ENCODE assay signal across 16 cellular contexts in the genomic region with DNA sequence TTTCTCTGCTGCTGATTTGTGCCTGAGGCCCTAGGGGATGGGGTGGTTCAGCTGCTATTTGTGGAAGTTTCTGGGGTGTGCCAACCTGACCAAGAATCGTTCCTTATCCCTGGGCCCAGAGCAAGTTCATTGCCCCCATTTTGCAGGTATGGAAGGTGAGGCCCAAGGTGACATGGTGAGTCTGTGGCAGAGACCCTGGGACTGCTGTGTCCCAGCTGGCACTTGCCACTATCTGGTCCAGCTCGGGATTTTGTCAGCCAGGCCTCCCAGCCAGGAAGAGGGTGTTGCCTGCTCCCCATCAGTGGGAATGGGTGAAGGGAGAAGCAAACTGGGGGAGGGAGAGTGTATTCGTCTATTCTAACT. TPM values are rescaled to one million over a fixed set of nuclear protein-coding genes. Genes with fewer than 3 reads are reported as not detected.
DNase-seq lines count a peak whose midpoint lies in the region; ATAC-seq and TF ChIP-seq lines count a peak whose summit lies in the region.
"Had no signal": no experiment of that assay in that cellular context is flagged by ENCODE, and none has a peak within 500 bp of the region (broad histone marks: within the 10 kb centered on the region; RNA-seq: fewer than 3 reads in every experiment).

No MANE protein-coding gene starts in this region.

- H3K27me3 ChIP-seq in Peyer's patch (no peaks in the 10 kb centered on the region), hepatocyte (no peaks in the 10 kb centered on the region)

- no peak overlapping the region for H2AFZ ChIP-seq in hepatocyte

- peak in 2 of 3 donors; percentile 21 to 28 for DNase-seq in Peyer's patch
- peak; percentile 0 for DNase-seq in activated CD8-positive, alpha-beta memory T cell treated with anti-CD3 and anti-CD28 coated beads, Interleukin-2, amount 50 U/mL, for 4 hours
- peak; percentile 24 for DNase-seq in left lobe of liver (ENCODE audit: low spot score)
- DNase-seq in sciatic nerve (ENCODE audit: low spot score) = peak; percentile 13
- DNase-seq in Right ventricle myocardium superior = no peak
- DNase-seq in NCI-H526 treated with DMSO at 0.1 percent for 48 hours (lab: John Stamatoyannopoulos, UW) = no peak
- DNase-seq in hepatocyte (ENCODE audit: low spot score) = no peak
- DNase-seq: ACHN; CD4-positive, CD25-positive, alpha-beta regulatory T cell; DMS53; NCI-H146; NCI-H2107; NCI-H82; SHP77 treated with DMSO at 0.1 percent for 48 hours had no signal

- TF ChIP-seq CTCF in Peyer's patch (IDR thresholded peaks at IDR 0.05) (no peak), hepatocyte (IDR thresholded peaks at IDR 0.05; ENCODE audit: poor library complexity) (no peak)

- no peaks in the 10 kb centered on the region for H3K9me2 ChIP-seq in hepatocyte (replicated peaks; ENCODE audit: insufficient read depth)

- intact Hi-C loops in sciatic nerve (cut with DNase I) = no loop called here
- intact Hi-C loops in Right ventricle myocardium superior (cut with DNase I) = no loop called here

- H4K20me1 ChIP-seq in hepatocyte (ENCODE audit: insufficient read depth, poor library complexity, severe bottlenecking) = no peaks in the 10 kb centered on the region

- H3K27ac ChIP-seq in Peyer's patch = no peak overlapping the region
- no peak overlapping the region for H3K27ac ChIP-seq in hepatocyte

- H3K4me2 ChIP-seq in hepatocyte = no peak overlapping the region

- H3K9me3 ChIP-seq in Peyer's patch = no peaks in the 10 kb centered on the region
- no peaks in the 10 kb centered on the region for H3K9me3 ChIP-seq in hepatocyte (ENCODE audit: low read depth)
- H3K9me3 ChIP-seq: HAP-1 had no signal

- ATAC-seq in left lobe of liver (no peak), sciatic nerve (no peak), Right ventricle myocardium superior (ENCODE audit: poor library complexity) (no peak)
- ATAC-seq: Panc1 had no signal

- TF ChIP-seq POLR2A in Peyer's patch (IDR thresholded peaks at IDR 0.05) = no peak

- no peaks in the 10 kb centered on the region for H3K79me2 ChIP-seq in hepatocyte

- H3K36me3 ChIP-seq in Peyer's patch (no peaks in the 10 kb centered on the region), hepatocyte (replicated peaks; ENCODE audit: insufficient read depth, low read depth) (no peaks in the 10 kb centered on the region)
- H3K36me3 ChIP-seq: HAP-1 had no signal

- no peaks in the 10 kb centered on the region for H3K4me1 ChIP-seq in Peyer's patch
- no peaks in the 10 kb centered on the region for H3K4me1 ChIP-seq in hepatocyte (ENCODE audit: insufficient read depth)
- H3K4me1 ChIP-seq: HAP-1 had no signal

- WGBS in hepatocyte (ENCODE audit: low lambda C conversion rate, missing lambda C conversion rate) = 96% methylated on average over 3 of the region's 3 CpGs

- no peak overlapping the region for H3K4me3 ChIP-seq in Peyer's patch
- no peak overlapping the region for H3K4me3 ChIP-seq in hepatocyte
- H3K4me3 ChIP-seq: HAP-1 had no signal

RNA-seq across cellular contexts. Expression of gene LRP8, which starts 18.9 kb away (rescaled TPM):
- total RNA-seq in Peyer's patch = 10 to 100 TPM in 1 of 4 donors, 1 to 10 TPM in 3; 4.5 to 33.8 (median 5.0) TPM
- total RNA-seq in left lobe of liver = 0.33 TPM
- total RNA-seq in sciatic nerve = 2.4 TPM
- total RNA-seq in Right ventricle myocardium superior = 1.5 TPM
- 2.6 and 2.7 TPM in 2 replicates for total RNA-seq in hepatocyte
- 2.1 and 2.4 TPM in 2 replicates for polyA plus RNA-seq in hepatocyte

Comparison
In these comparisons a context has a peak if more than half of its experiments do, and no peak if none do; other contexts are left out.
1. DNase-seq: peak in Peyer's patch (2 of 3), activated CD8-positive, alpha-beta memory T cell treated with anti-CD3 and anti-CD28 coated beads, Interleukin-2, amount 50 U/mL, for 4 hours (single experiment), left lobe of liver (single experiment) and sciatic nerve (single experiment); none in Right ventricle myocardium superior (single experiment), NCI-H526 treated with DMSO at 0.1 percent for 48 hours (single experiment) and hepatocyte (single experiment).